10 cellular contexts compared by ENCODE assay signal in the genomic region with DNA sequence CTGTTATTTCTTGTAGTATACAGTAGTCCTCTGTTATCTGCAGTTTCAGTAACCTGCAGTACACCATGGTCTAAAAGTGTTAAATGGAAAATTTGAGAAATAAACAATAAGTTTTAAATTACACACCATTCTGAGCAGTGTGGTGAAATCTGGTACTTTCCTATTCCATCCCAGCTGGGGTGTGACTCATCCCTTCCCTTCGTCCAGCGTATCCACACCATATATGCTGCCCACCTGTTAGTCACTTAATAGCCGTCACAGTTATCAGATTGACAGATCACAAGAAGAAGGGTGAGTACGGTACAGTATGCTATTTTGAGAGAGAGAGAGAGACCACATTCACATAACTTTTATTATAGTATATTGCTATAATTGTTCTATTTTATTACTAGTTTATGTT. TPM values are rescaled to one million over a fixed set of nuclear protein-coding genes. Genes with fewer than 3 reads are reported as not detected.
DNase-seq lines count a peak whose midpoint lies in the region; ATAC-seq and TF ChIP-seq lines count a peak whose summit lies in the region.
"Had no signal": no experiment of that assay in that cellular context is flagged by ENCODE, and none has a peak within 500 bp of the region (broad histone marks: within the 10 kb centered on the region; RNA-seq: fewer than 3 reads in every experiment).

No MANE protein-coding gene starts in this region.

- no peak overlapping the region for H3K4me3 Mint-ChIP-seq in CD4-positive, alpha-beta memory T cell

- H3K79me2 ChIP-seq in trophoblast cell (ENCODE audit: control insufficient read depth, insufficient read depth, low read length, poor library complexity), result no peaks in the 10 kb centered on the region

- DNase-seq in GM04504 (ENCODE audit: low read depth) (peak; percentile 17), HFF-Myc (ENCODE audit: extremely low read depth, low read depth) (peak; percentile 70), amniotic stem cell (lab: John Stamatoyannopoulos, UW) (peak; percentile 63), trophoblast cell (peak; percentile 16 to 43), NCI-H526 treated with DMSO at 0.1 percent for 48 hours (lab: John Stamatoyannopoulos, UW) (no peak), NCI-H1930 (lab: John Stamatoyannopoulos, UW) (no peak)
- DNase-seq in CD4-positive, alpha-beta memory T cell, result no peak
- DNase-seq: NCI-H524 had no signal

- H3K27ac ChIP-seq in trophoblast cell (ENCODE audit: low read depth, low read length), result no peak overlapping the region
- H3K27ac ChIP-seq in CD4-positive, alpha-beta memory T cell (ENCODE audit: low read depth, low read length), result no peak overlapping the region

- intact Hi-C loops in CD4-positive, alpha-beta memory T cell (cut with micrococcal nuclease), result no loop called here

- no peak overlapping the region for H4K91ac ChIP-seq in trophoblast cell (ENCODE audit: low read depth, low read length)

- no peaks in the 10 kb centered on the region for H3K79me1 ChIP-seq in trophoblast cell (ENCODE audit: low read length)

- no peak overlapping the region for H2BK12ac ChIP-seq in trophoblast cell (ENCODE audit: low read length)

- peaks cover 0 to 2% of the 10 kb centered on the region in 2 experiments for H3K36me3 ChIP-seq in trophoblast cell (ENCODE audit: control insufficient read depth in 1 of 2, insufficient read depth in 2 of 2, low read length in 2 of 2)
- H3K36me3 ChIP-seq in CD4-positive, alpha-beta memory T cell (ENCODE audit: insufficient read depth, low read length), result no peaks in the 10 kb centered on the region

- H4K12ac ChIP-seq in trophoblast cell (ENCODE audit: low read depth, low read length), result no peak overlapping the region

- H2BK120ac ChIP-seq in trophoblast cell (ENCODE audit: insufficient read depth, low read length, poor library complexity), result no peak overlapping the region

- no peak overlapping the region for H2BK5ac ChIP-seq in trophoblast cell (ENCODE audit: low read depth, low read length, poor library complexity)

- H3K27me3 Mint-ChIP-seq in CD4-positive, alpha-beta memory T cell, result no peaks in the 10 kb centered on the region

- no peak overlapping the region for H3K4me3 ChIP-seq in HFF-Myc (replicated peaks; ENCODE audit: low read depth, low read length)
- H3K4me3 ChIP-seq in trophoblast cell (ENCODE audit: low read depth, low read length), result no peak overlapping the region
- no peak overlapping the region for H3K4me3 ChIP-seq in CD4-positive, alpha-beta memory T cell (ENCODE audit: low read length in 2 of 2)

- H3K4ac ChIP-seq in trophoblast cell (ENCODE audit: low read depth, low read length), result no peak overlapping the region

- TF ChIP-seq CTCF in HFF-Myc (IDR thresholded peaks at IDR 0.05; ENCODE audit: low read depth, low read length, missing control alignments), result no peak

- CTCF ChIA-PET in CD4-positive, alpha-beta memory T cell (lab: Charles Lee; ENCODE audit: partially characterized antibody), result no interaction called here

- no peak overlapping the region for H4K8ac ChIP-seq in trophoblast cell (ENCODE audit: low read depth, low read length)

- no peak overlapping the region for H3K23ac ChIP-seq in trophoblast cell (ENCODE audit: low read length)

- H3K18ac ChIP-seq in trophoblast cell (ENCODE audit: low read length), result no peak overlapping the region

- no peak overlapping the region for H3K4me2 ChIP-seq in trophoblast cell (ENCODE audit: low read length)

- no peak overlapping the region for H3K9ac ChIP-seq in trophoblast cell (ENCODE audit: low read length)

- H3K14ac ChIP-seq in trophoblast cell (ENCODE audit: low read length), result no peak overlapping the region

- no peaks in the 10 kb centered on the region for H3K36me3 Mint-ChIP-seq in CD4-positive, alpha-beta memory T cell

- no peak overlapping the region for H2AFZ ChIP-seq in trophoblast cell (ENCODE audit: insufficient read depth, low read length, poor library complexity)

- no peak overlapping the region for H3K27ac Mint-ChIP-seq in CD4-positive, alpha-beta memory T cell

- no peaks in the 10 kb centered on the region for H3K9me3 ChIP-seq in trophoblast cell (ENCODE audit: insufficient read depth, low read depth, low read length)
- H3K9me3 ChIP-seq in CD4-positive, alpha-beta memory T cell (ENCODE audit: control insufficient read depth in 1 of 2, low read length in 2 of 2), result no peaks in the 10 kb centered on the region

- H3K27me3 ChIP-seq in trophoblast cell (ENCODE audit: insufficient read depth, low read length), result no peaks in the 10 kb centered on the region
- H3K27me3 ChIP-seq in CD4-positive, alpha-beta memory T cell (ENCODE audit: insufficient read depth, low read length), result no peaks in the 10 kb centered on the region

- ATAC-seq in HG02610 (IDR thresholded peaks at IDR 0.05; ENCODE audit: unreplicated experiment), result no peak

- no peak overlapping the region for H2AK5ac ChIP-seq in trophoblast cell (ENCODE audit: low read length)

- no peaks in the 10 kb centered on the region for H3K4me1 Mint-ChIP-seq in CD4-positive, alpha-beta memory T cell

- no peaks in the 10 kb centered on the region for H3K9me3 Mint-ChIP-seq in CD4-positive, alpha-beta memory T cell

- no CpG with 5 or more reads among the region's 4 CpGs for WGBS in trophoblast cell (ENCODE audit: extremely low coverage, insufficient coverage, insufficient read length)

- H3K4me1 ChIP-seq in trophoblast cell (ENCODE audit: control insufficient read depth in 1 of 2, insufficient read depth in 2 of 2, low read length in 2 of 2), result no peaks in the 10 kb centered on the region
- H3K4me1 ChIP-seq in CD4-positive, alpha-beta memory T cell (ENCODE audit: insufficient read depth, low read length), result no peaks in the 10 kb centered on the region

- POLR2A ChIA-PET in CD4-positive, alpha-beta memory T cell (lab: Charles Lee; ENCODE audit: partially characterized antibody), result no interaction called here

RNA-seq across cellular contexts. Expression of a gene that starts 28.9 kb away (rescaled TPM):
- polyA plus RNA-seq in trophoblast cell (2013), result 1.4 and 1.7 TPM in 2 replicates
- under 1 TPM; 0.39 to 0.47 TPM for total RNA-seq in CD4-positive, alpha-beta memory T cell
- under 1 TPM in 1 of 2 donors, not detected in 1; 0.16 TPM for polyA plus RNA-seq in CD4-positive, alpha-beta memory T cell

RNA-seq across cellular contexts. Expression of a gene that starts 53.3 kb away (rescaled TPM):
- polyA plus RNA-seq in trophoblast cell (2013), result 0.68 and 0.74 TPM in 2 replicates
- not detected for total RNA-seq in CD4-positive, alpha-beta memory T cell
- not detected for polyA plus RNA-seq in CD4-positive, alpha-beta memory T cell
- polyA plus RNA-seq: esophagus had no signal

Comparison
In these comparisons a context has a peak if more than half of its experiments do, and no peak if none do; other contexts are left out.
1. DNase-seq: peak in GM04504 (single experiment), HFF-Myc (single experiment), amniotic stem cell (single experiment) and trophoblast cell (2 of 2); none in NCI-H526 treated with DMSO at 0.1 percent for 48 hours (single experiment), CD4-positive, alpha-beta memory T cell (0 of 5) and NCI-H1930 (0 of 2).